Comparison of ENCODE assay signal across 9 cellular contexts in genomic region chr6:128990349-128990748, GRCh38.
"Had no signal": no experiment of that assay in that cellular context is flagged by ENCODE, and none has a peak within 500 bp of the region (broad histone marks: within the 10 kb centered on the region; RNA-seq: fewer than 3 reads in every experiment).

No MANE protein-coding gene starts in this region.

- H3K9me3 ChIP-seq: HAP-1 had no signal

- H3K36me3 ChIP-seq: HAP-1 had no signal

- H3K27ac Mint-ChIP-seq: HFFc6, IgD-negative memory B cell had no signal

- H3K4me3 ChIP-seq: GM23248, HAP-1 had no signal

- DNase-seq: GM23248, GOT3, H7, HFFc6, KBM-7 had no signal

- H3K4me1 ChIP-seq: HAP-1 had no signal

- H3K4me3 Mint-ChIP-seq: HFFc6, IgD-negative memory B cell had no signal

- ATAC-seq: HCT116 had no signal

- H3K27ac ChIP-seq: GM23248, HL-60 had no signal

- H3K36me3 Mint-ChIP-seq: IgD-negative memory B cell had no signal

- H3K9me3 Mint-ChIP-seq: HFFc6, IgD-negative memory B cell had no signal
